11 cellular contexts compared by ENCODE assay signal in the genomic region with DNA sequence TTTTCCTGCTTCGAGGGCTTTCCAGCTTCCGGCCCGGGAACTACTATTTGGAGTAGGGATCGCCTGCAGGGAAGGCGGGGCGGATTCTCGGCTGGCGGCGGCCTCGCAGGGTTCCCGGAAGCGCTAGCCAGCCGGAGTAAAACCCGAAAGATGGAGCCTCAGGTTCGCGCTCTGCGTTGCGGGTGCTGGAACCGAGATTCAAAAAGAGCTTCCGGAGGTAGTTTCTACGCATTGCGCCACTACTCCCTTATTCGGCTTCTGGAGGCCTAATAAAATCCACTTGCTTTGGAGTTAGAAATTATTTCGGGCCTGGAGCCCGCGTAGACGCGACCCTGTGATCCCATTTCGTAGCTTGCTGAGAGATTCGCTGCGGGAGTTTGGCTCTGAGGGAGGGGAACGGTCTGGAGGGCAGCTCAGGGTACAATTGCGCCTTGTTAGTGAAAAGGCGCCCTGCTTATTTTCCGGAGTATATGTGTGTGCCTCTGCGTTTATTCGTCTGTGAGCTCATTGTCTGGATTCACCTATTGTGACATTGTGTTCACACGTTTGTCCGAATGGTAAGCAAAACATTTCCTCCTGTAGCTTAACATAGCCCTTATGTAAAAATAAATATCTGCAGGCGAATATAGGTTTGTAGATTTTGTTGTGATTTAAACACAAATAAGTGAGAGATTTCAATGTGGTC. TPM values are rescaled to one million over a fixed set of nuclear protein-coding genes. Genes with fewer than 3 reads are reported as not detected.
DNase-seq lines count a peak whose midpoint lies in the region; ATAC-seq and TF ChIP-seq lines count a peak whose summit lies in the region.
"Had no signal": no experiment of that assay in that cellular context is flagged by ENCODE, and none has a peak within 500 bp of the region (broad histone marks: within the 10 kb centered on the region; RNA-seq: fewer than 3 reads in every experiment).

No MANE protein-coding gene starts in this region.

- H3K9me3 ChIP-seq in CD4-positive, alpha-beta T cell (ENCODE audit: control insufficient read depth, low read length) = no peaks in the 10 kb centered on the region
- H3K9me3 ChIP-seq in mucosa of descending colon (no peaks in the 10 kb centered on the region), uterus (no peaks in the 10 kb centered on the region)

- peaks cover 20% of the 10 kb centered on the region for H3K4me1 ChIP-seq in mucosa of descending colon (ENCODE audit: low read depth)
- no peaks in the 10 kb centered on the region for H3K4me1 ChIP-seq in uterus

- no peak for DNase-seq in CD4-positive, alpha-beta T cell
- DNase-seq in HL-60 (ENCODE audit: low read depth in 1 of 2, low spot score in 1 of 2) (no peak), mucosa of descending colon (peak; percentile 72 to 76 (median 76)), dedifferentiated amniotic fluid mesenchymal stem cell (ENCODE audit: extremely low spot score) (no peak), uterus (no peak)

- H3K27me3 Mint-ChIP-seq in CD4-positive, alpha-beta T cell = peaks cover 100% of the 10 kb centered on the region
- H3K27me3 Mint-ChIP-seq in activated naive CD4-positive, alpha-beta T cell treated with anti-CD3 and anti-CD28 coated beads, Interleukin-2, amount 50 U/mL, for 24 hours = peaks cover 74% of the 10 kb centered on the region

- peak; percentile 27 for ATAC-seq in CD4-positive, alpha-beta T cell (ENCODE audit: poor library complexity)
- ATAC-seq in mucosa of descending colon (peak; percentile 8), GM19328 (IDR thresholded peaks at IDR 0.05; ENCODE audit: unreplicated experiment) (no peak), GM19023 (IDR thresholded peaks at IDR 0.05; ENCODE audit: unreplicated experiment) (no peak)

- H3K36me3 ChIP-seq in mucosa of descending colon (ENCODE audit: low read depth) = no peaks in the 10 kb centered on the region
- no peaks in the 10 kb centered on the region for H3K36me3 ChIP-seq in uterus

- no peak for TF ChIP-seq POLR2A in uterus (IDR thresholded peaks at IDR 0.05)

- CTCF ChIA-PET in CD4-positive, alpha-beta T cell (lab: Charles Lee) = interaction anchor here (0.6 to 2.5 kb wide), 14 partner anchors 8 to 679 kb away, joined by 3 to 19 read pairs (median 4); no protein-coding TSS in a partner anchor

- H3K4me3 Mint-ChIP-seq in CD4-positive, alpha-beta T cell = peak overlapping the region; percentile 5
- H3K4me3 Mint-ChIP-seq in activated naive CD4-positive, alpha-beta T cell treated with anti-CD3 and anti-CD28 coated beads, Interleukin-2, amount 50 U/mL, for 24 hours = peak overlapping the region; percentile 72

- peaks cover 100% of the 10 kb centered on the region for H3K27me3 ChIP-seq in CD4-positive, alpha-beta T cell (ENCODE audit: control insufficient read depth, insufficient read depth, low read length)
- H3K27me3 ChIP-seq in HL-60 (ENCODE audit: insufficient read depth, poor library complexity, severe bottlenecking) = peaks cover 95% of the 10 kb centered on the region
- peaks cover 45 to 97% of the 10 kb centered on the region in 2 donors for H3K27me3 ChIP-seq in uterus

- no peak for TF ChIP-seq CTCF in CD4-positive, alpha-beta T cell (IDR thresholded peaks at IDR 0.05)
- TF ChIP-seq CTCF in HL-60 (IDR thresholded peaks at IDR 0.05; ENCODE audit: insufficient read depth, low read length) (no peak), mucosa of descending colon (IDR thresholded peaks at IDR 0.05) (no peak), uterus (IDR thresholded peaks at IDR 0.05) (no peak)

- H3K9me3 Mint-ChIP-seq in CD4-positive, alpha-beta T cell = no peaks in the 10 kb centered on the region
- no peaks in the 10 kb centered on the region for H3K9me3 Mint-ChIP-seq in activated naive CD4-positive, alpha-beta T cell treated with anti-CD3 and anti-CD28 coated beads, Interleukin-2, amount 50 U/mL, for 24 hours

- intact Hi-C loops in CD4-positive, alpha-beta T cell (cut with DNase I, micrococcal nuclease) = loop anchor here (1.0 to 5.0 kb wide), 3 partner anchors 68 to 274 kb away; partner anchors contain the start of gene IGF2BP1 (in 1 of the 2)
- intact Hi-C loops in mucosa of descending colon (cut with DNase I, micrococcal nuclease) (loop anchor here (5.0 kb wide), 2 partner anchors 69 to 79 kb away; no protein-coding TSS in a partner anchor), uterus (cut with DNase I; ENCODE audit: low total_unique reads) (loop anchor here (5.0 kb wide), 1 partner anchor 159 kb away; no protein-coding TSS in a partner anchor)

- H3K27ac Mint-ChIP-seq in CD4-positive, alpha-beta T cell = no peak overlapping the region
- H3K27ac Mint-ChIP-seq in activated naive CD4-positive, alpha-beta T cell treated with anti-CD3 and anti-CD28 coated beads, Interleukin-2, amount 50 U/mL, for 24 hours = peak overlapping the region; percentile 68

- no peaks in the 10 kb centered on the region for H3K36me3 Mint-ChIP-seq in CD4-positive, alpha-beta T cell (ENCODE audit: low read depth)
- H3K36me3 Mint-ChIP-seq in activated naive CD4-positive, alpha-beta T cell treated with anti-CD3 and anti-CD28 coated beads, Interleukin-2, amount 50 U/mL, for 24 hours = no peaks in the 10 kb centered on the region

- no peak overlapping the region for H3K27ac ChIP-seq in CD4-positive, alpha-beta T cell (ENCODE audit: low read depth, low read length)
- H3K27ac ChIP-seq in HL-60 (replicated peaks) (no peak overlapping the region), uterus (no peak overlapping the region)

- H3K4me3 ChIP-seq in HL-60 (replicated peaks; ENCODE audit: insufficient read depth, low read length) (peak overlapping the region; percentile 28), mucosa of descending colon (no peak overlapping the region), uterus (no peak overlapping the region)

- POLR2A ChIA-PET in CD4-positive, alpha-beta T cell (lab: Charles Lee) = interaction anchor here (0.9 to 1.2 kb wide), 4 partner anchors 17 to 161 kb away, joined by 3 to 4 read pairs (median 3); partner anchors contain the start of gene TTLL6

- H3K4me1 Mint-ChIP-seq in CD4-positive, alpha-beta T cell (ENCODE audit: low read depth) = peaks cover 52% of the 10 kb centered on the region
- H3K4me1 Mint-ChIP-seq in activated naive CD4-positive, alpha-beta T cell treated with anti-CD3 and anti-CD28 coated beads, Interleukin-2, amount 50 U/mL, for 24 hours = peaks cover 45% of the 10 kb centered on the region

RNA-seq across cellular contexts. Expression of gene PRAC2, which starts 0.7 kb away (rescaled TPM):
- not detected for total RNA-seq in CD4-positive, alpha-beta T cell
- total RNA-seq in mucosa of descending colon = 10 to 100 TPM in 2 of 3 donors, 1 to 10 TPM in 1; 6.6 to 24.0 (median 12.4) TPM
- not detected for total RNA-seq in uterus
- total RNA-seq: frontal cortex, LHCN-M2, pulmonary artery endothelial cell had no signal

RNA-seq across cellular contexts. Expression of gene PRAC1, which starts 1.4 kb away (rescaled TPM):
- total RNA-seq in CD4-positive, alpha-beta T cell = not detected
- 100 to 1,000 TPM in 2 of 3 donors, 10 to 100 TPM in 1; 32.2 to 180 (median 137) TPM for total RNA-seq in mucosa of descending colon
- not detected for total RNA-seq in uterus
- total RNA-seq: frontal cortex, LHCN-M2, pulmonary artery endothelial cell had no signal

RNA-seq across cellular contexts. Expression of gene HOXB13, which starts 4.9 kb away (rescaled TPM):
- total RNA-seq in CD4-positive, alpha-beta T cell = not detected
- total RNA-seq in mucosa of descending colon = 10 to 100 TPM; 12.2 to 65.4 (median 48.2) TPM
- total RNA-seq in uterus = not detected
- total RNA-seq: frontal cortex, pulmonary artery endothelial cell had no signal

Comparison
In these comparisons a context has a peak if more than half of its experiments do, and no peak if none do; other contexts are left out.
1. ATAC-seq: peak in CD4-positive, alpha-beta T cell (single experiment) and mucosa of descending colon (single experiment); none in GM19328 (single experiment) and GM19023 (single experiment).
2. DNase-seq: peak in mucosa of descending colon (3 of 3); none in CD4-positive, alpha-beta T cell (0 of 10), HL-60 (0 of 2), dedifferentiated amniotic fluid mesenchymal stem cell (single experiment) and uterus (0 of 2).
3. RNA of gene PRAC2, which starts 0.7 kb away (total RNA-seq): 6.6 to 24.0 TPM in mucosa of descending colon; not detected in CD4-positive, alpha-beta T cell and not detected in uterus; every median in the first group is over 4 times any median in the second.
4. RNA of gene PRAC1, which starts 1.4 kb away (total RNA-seq): 32.2 to 180 TPM in mucosa of descending colon; not detected in CD4-positive, alpha-beta T cell and not detected in uterus; every median in the first group is over 10 times any median in the second.
5. RNA of gene HOXB13, which starts 4.9 kb away (total RNA-seq): 12.2 to 65.4 TPM in mucosa of descending colon; not detected in CD4-positive, alpha-beta T cell and not detected in uterus; every median in the first group is over 10 times any median in the second.